8 cellular contexts compared by ENCODE assay signal in the genomic region with DNA sequence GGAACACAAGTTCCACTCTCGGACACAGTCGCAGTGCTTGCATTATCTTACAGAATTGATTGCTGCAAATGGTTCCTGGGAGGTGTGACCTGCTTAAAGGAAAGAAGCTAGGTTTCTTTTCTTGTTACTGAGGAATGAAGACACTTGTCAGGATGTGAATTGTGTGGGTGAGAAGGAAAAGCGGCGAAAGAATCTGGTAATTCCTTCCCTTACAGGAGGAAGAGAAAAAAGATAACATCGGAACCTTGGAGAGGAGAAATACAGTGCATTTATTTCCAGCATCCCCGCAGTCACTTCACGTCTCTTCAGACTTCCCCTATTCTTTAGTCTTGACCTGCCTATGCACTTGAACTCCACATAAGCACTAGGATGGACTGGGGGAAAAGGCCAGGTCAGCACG. TPM values are rescaled to one million over a fixed set of nuclear protein-coding genes. Genes with fewer than 3 reads are reported as not detected.
DNase-seq lines count a peak whose midpoint lies in the region; ATAC-seq and TF ChIP-seq lines count a peak whose summit lies in the region.

No MANE protein-coding gene starts in this region.

- in situ Hi-C loops in Panc1 (cut with HindIII; ENCODE audit: low pct_unique_long_range_greater_than_20kb, low sequenced_read_pairs) = no loop called here

- H3K27ac ChIP-seq in Panc1 (ENCODE audit: low read length) (no peak overlapping the region), epithelial cell of prostate (peak overlapping the region; percentile 37), ovary (no peak overlapping the region)

- no peak for TF ChIP-seq POLR2A in ovary (IDR thresholded peaks at IDR 0.05)

- intact Hi-C loops in Panc1 (cut with micrococcal nuclease; ENCODE audit: unreplicated experiment) (no loop called here), ovary (cut with DNase I) (no loop called here)

- H3K4me3 ChIP-seq in Panc1 (ENCODE audit: low read depth in 2 of 2, low read length in 2 of 2) (peak overlapping the region; percentile 37 to 55), ovary (peak overlapping the region; percentile 48)

- BruUV-seq in Panc1 (replicated peaks; lab: Mats Ljungman, UMichigan) = no TSS peak

- ATAC-seq in GM19395 (IDR thresholded peaks at IDR 0.05; ENCODE audit: unreplicated experiment) (peak; percentile 18), Panc1 (peak; percentile 20; the same call in 1 of the 2 replicates), GM21381 (IDR thresholded peaks at IDR 0.05; ENCODE audit: unreplicated experiment) (no peak)

- no peaks in the 10 kb centered on the region for H3K9me3 ChIP-seq in Panc1 (ENCODE audit: control insufficient read depth, insufficient read depth, low read depth, low read length)
- H3K9me3 ChIP-seq in ovary = no peaks in the 10 kb centered on the region

- TF ChIP-seq EP300 in ovary (IDR thresholded peaks at IDR 0.05) = no peak

- POLR2A ChIA-PET in Panc1 (lab: Charles Lee) = no interaction called here

- 7 to 19% (median 11%) methylated on average over 8 of the region's 8 CpGs for WGBS in ovary, 3 donors

- H3K27me3 ChIP-seq in Panc1 (ENCODE audit: control insufficient read depth, insufficient read depth, low read length) = peaks cover 2% of the 10 kb centered on the region
- no peaks in the 10 kb centered on the region for H3K27me3 ChIP-seq in ovary

- DNase-seq in Panc1 (ENCODE audit: low read depth, low spot score) (no peak), epithelial cell of prostate (ENCODE audit: low read depth, low spot score) (no peak), ovary (no peak), GM20000 (ENCODE audit: low spot score) (no peak), OCI-M2 (lab: John Stamatoyannopoulos, UW; ENCODE audit: unreplicated experiment) (no peak), NCI-H187 treated with DMSO at 0.1 percent for 48 hours (lab: John Stamatoyannopoulos, UW) (no peak)

- H3K4me1 ChIP-seq in Panc1 (ENCODE audit: control insufficient read depth, insufficient read depth, low read length) (no peaks in the 10 kb centered on the region), ovary (ENCODE audit: insufficient read depth) (peaks cover 3% of the 10 kb centered on the region)

- TF ChIP-seq CTCF in Panc1 (IDR thresholded peaks at IDR 0.05) (no peak), ovary (IDR thresholded peaks at IDR 0.05) (no peak), GM20000 (IDR thresholded peaks at IDR 0.05; ENCODE audit: extremely low read depth, missing control alignments) (no peak)

- CTCF ChIA-PET in Panc1 (lab: Charles Lee) = no interaction called here

- H3K36me3 ChIP-seq in Panc1 (ENCODE audit: control insufficient read depth, insufficient read depth, low read length) (no peaks in the 10 kb centered on the region; the same call in 1 of the 2 replicates), ovary (no peaks in the 10 kb centered on the region)

RNA-seq across cellular contexts. Expression of gene CCSER1, which starts 0.4 kb away (rescaled TPM):
- total RNA-seq in Panc1 (2021; ENCODE audit: unreplicated experiment) (0.05 TPM), ovary (1 to 10 TPM in 6 of 7 donors, under 1 TPM in 1; 0.78 to 8.3 (median 3.3) TPM)
- polyA plus RNA-seq in Panc1 (2012; ENCODE audit: insufficient read length) = not detected
- polyA plus RNA-seq in ovary = 1 to 10 TPM in 1 of 2 donors, under 1 TPM in 1; 0.21 to 1.1 TPM
